Comparison of ENCODE assay signal across 1 cellular context in the genomic region with DNA sequence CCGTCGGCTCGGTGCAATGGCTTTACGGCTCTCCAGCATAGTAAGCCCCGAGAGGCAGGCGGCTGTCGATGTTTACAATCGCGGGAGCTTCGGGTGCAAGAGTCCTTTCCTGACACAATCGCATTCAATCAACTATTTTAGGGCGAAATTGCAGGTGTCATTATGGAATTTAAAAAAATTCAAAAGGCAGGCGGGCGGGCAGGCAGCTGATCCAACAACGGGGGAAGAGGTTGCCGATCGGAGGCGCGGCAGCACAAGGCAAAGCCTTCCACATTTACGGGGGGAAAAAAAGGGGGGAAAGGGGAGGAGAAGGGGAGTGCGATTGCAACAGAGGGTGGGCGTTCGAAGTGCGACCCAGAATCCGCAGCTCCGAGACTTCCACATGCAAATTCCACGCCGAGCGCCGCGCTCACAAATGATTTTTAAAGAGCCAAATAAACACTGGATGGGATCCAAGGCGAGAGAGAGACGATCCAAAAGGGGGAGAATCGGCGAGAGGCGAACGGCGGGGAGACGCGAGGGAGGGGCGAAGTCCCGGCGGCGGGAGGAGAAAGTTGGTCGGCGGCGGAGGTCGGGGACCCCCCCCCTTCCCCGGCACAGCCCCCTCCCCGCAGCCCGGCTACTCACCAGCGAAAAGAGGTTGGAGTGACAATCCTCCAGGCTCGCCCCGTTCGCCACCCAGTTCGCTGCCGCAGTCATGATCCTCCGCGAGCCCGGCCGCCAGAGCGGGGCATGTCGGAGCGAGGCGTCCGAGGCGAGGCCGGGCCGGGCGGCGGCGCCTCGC.
A peak's percentile ranks its signal among the peaks of the same experiment; 100 is the strongest.
TF ChIP-seq lines count a peak whose summit lies in the region.

No MANE protein-coding gene starts in this region.

TF ChIP-seq in HepG2, 621 proteins besides CTCF, POLR2A, EP300 and RAD21 (continued from another document and continues in another):
- TF ChIP-seq HOXA3 (CRISPR knock-in tag; IDR thresholded peaks at IDR 0.05) (no peak; the same call in none of the 2 replicates), ZNF7 (CRISPR knock-in tag; IDR thresholded peaks at IDR 0.05) (no peak), MAFG (CRISPR knock-in tag; IDR thresholded peaks at IDR 0.05) (no peak), IRF2 (CRISPR knock-in tag; IDR thresholded peaks at IDR 0.05) (0 out of 2 replicates have a peak, but pooled peaks have one; percentile 29), FOSL1 (CRISPR knock-in tag; IDR thresholded peaks at IDR 0.05; ENCODE audit: borderline replicate concordance) (no peak), ZFP90 (CRISPR knock-in tag; IDR thresholded peaks at IDR 0.05; ENCODE audit: borderline replicate concordance) (peak; percentile 57; the same call in 1 of the 2 replicates), ZKSCAN5 (CRISPR knock-in tag; IDR thresholded peaks at IDR 0.05) (no peak), KMT2B (CRISPR knock-in tag; IDR thresholded peaks at IDR 0.05) (peak; percentile 75; the same call in 1 of the 2 replicates), PRPF4 (IDR thresholded peaks at IDR 0.05; ENCODE audit: low read depth, low read length, poor library complexity, severe bottlenecking) (no peak), XBP1 (CRISPR knock-in tag; IDR thresholded peaks at IDR 0.05) (0 out of 2 replicates have a peak, but pooled peaks have one; percentile 37), NFKB2 (CRISPR knock-in tag; IDR thresholded peaks at IDR 0.05; ENCODE audit: borderline replicate concordance) (peak; percentile 52; the same call in 1 of the 2 replicates), ZNF12 (CRISPR knock-in tag; IDR thresholded peaks at IDR 0.05) (no peak), NKX3-1 (CRISPR knock-in tag; IDR thresholded peaks at IDR 0.05) (no peak), HNF4A (CRISPR knock-in tag; IDR thresholded peaks at IDR 0.05) (0 out of 2 replicates have a peak, but pooled peaks have one; percentile 2), ZNF431 (CRISPR knock-in tag; IDR thresholded peaks at IDR 0.05; ENCODE audit: borderline replicate concordance, low read depth) (no peak), ZBTB42 (CRISPR knock-in tag; IDR thresholded peaks at IDR 0.05) (no peak), XRCC5 (optimal IDR thresholded peaks at IDR 0.05; ENCODE audit: low read length) (no peak), BCL6 (CRISPR knock-in tag; IDR thresholded peaks at IDR 0.05) (peak; percentile 74; the same call in 1 of the 2 replicates), YEATS2 (CRISPR knock-in tag; IDR thresholded peaks at IDR 0.05; ENCODE audit: borderline replicate concordance) (no peak), NR3C1 (CRISPR knock-in tag; IDR thresholded peaks at IDR 0.05) (no peak), ZFP1 (CRISPR knock-in tag; IDR thresholded peaks at IDR 0.05) (no peak), MYNN (CRISPR knock-in tag; IDR thresholded peaks at IDR 0.05; ENCODE audit: low read depth) (no peak), IRX3 (CRISPR knock-in tag; IDR thresholded peaks at IDR 0.05; ENCODE audit: borderline replicate concordance, low read depth) (no peak), HMGA1 (CRISPR knock-in tag; conservative IDR thresholded peaks at IDR 0.05) (no peak), ZNF619 (CRISPR knock-in tag; IDR thresholded peaks at IDR 0.05) (no peak), DNMT3B (CRISPR knock-in tag; conservative IDR thresholded peaks at IDR 0.05) (no peak), ARNT2 (CRISPR knock-in tag; IDR thresholded peaks at IDR 0.05; ENCODE audit: low read depth) (no peak), TMF1 (CRISPR knock-in tag; IDR thresholded peaks at IDR 0.05; ENCODE audit: low read depth) (no peak), SSRP1 (CRISPR knock-in tag; IDR thresholded peaks at IDR 0.05) (no peak), SOX13 (IDR thresholded peaks at IDR 0.05) (no peak), SOX13 (CRISPR knock-in tag; conservative IDR thresholded peaks at IDR 0.05 in 1 of 2, IDR thresholded peaks at IDR 0.05 in 1 of 2) (no peak), ZFP41 (CRISPR knock-in tag; IDR thresholded peaks at IDR 0.05; ENCODE audit: borderline replicate concordance) (no peak), PHF5A (CRISPR knock-in tag; IDR thresholded peaks at IDR 0.05; ENCODE audit: low read depth, unreplicated experiment) (no peak), SMARCC2 (IDR thresholded peaks at IDR 0.05) (no peak), NBN (conservative IDR thresholded peaks at IDR 0.05) (no peak), ZNF3 (CRISPR knock-in tag; IDR thresholded peaks at IDR 0.05) (peak; percentile 75; the same call in 1 of the 2 replicates), ADNP (CRISPR knock-in tag; IDR thresholded peaks at IDR 0.05) (no peak), SMYD3 (CRISPR knock-in tag; IDR thresholded peaks at IDR 0.05) (no peak), CBX2 (IDR thresholded peaks at IDR 0.05; ENCODE audit: low read depth, low read length) (no peak), CBX2 (CRISPR knock-in tag; IDR thresholded peaks at IDR 0.05; ENCODE audit: low read depth) (no peak), ZNF317 (CRISPR knock-in tag; IDR thresholded peaks at IDR 0.05) (0 out of 2 replicates have a peak, but pooled peaks have one; percentile 37)
- TF ChIP-seq, protein P1, sequence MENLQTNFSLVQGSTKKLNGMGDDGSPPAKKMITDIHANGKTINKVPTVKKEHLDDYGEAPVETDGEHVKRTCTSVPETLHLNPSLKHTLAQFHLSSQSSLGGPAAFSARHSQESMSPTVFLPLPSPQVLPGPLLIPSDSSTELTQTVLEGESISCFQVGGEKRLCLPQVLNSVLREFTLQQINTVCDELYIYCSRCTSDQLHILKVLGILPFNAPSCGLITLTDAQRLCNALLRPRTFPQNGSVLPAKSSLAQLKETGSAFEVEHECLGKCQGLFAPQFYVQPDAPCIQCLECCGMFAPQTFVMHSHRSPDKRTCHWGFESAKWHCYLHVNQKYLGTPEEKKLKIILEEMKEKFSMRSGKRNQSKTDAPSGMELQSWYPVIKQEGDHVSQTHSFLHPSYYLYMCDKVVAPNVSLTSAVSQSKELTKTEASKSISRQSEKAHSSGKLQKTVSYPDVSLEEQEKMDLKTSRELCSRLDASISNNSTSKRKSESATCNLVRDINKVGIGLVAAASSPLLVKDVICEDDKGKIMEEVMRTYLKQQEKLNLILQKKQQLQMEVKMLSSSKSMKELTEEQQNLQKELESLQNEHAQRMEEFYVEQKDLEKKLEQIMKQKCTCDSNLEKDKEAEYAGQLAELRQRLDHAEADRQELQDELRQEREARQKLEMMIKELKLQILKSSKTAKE (CRISPR knock-in tag; IDR thresholded peaks at IDR 0.05; ENCODE audit: borderline replicate concordance), result no peak
- TF ChIP-seq, protein P2, sequence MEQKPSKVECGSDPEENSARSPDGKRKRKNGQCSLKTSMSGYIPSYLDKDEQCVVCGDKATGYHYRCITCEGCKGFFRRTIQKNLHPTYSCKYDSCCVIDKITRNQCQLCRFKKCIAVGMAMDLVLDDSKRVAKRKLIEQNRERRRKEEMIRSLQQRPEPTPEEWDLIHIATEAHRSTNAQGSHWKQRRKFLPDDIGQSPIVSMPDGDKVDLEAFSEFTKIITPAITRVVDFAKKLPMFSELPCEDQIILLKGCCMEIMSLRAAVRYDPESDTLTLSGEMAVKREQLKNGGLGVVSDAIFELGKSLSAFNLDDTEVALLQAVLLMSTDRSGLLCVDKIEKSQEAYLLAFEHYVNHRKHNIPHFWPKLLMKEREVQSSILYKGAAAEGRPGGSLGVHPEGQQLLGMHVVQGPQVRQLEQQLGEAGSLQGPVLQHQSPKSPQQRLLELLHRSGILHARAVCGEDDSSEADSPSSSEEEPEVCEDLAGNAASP (CRISPR knock-in tag; IDR thresholded peaks at IDR 0.05; ENCODE audit: borderline replicate concordance), result no peak
- TF ChIP-seq, protein P3, sequence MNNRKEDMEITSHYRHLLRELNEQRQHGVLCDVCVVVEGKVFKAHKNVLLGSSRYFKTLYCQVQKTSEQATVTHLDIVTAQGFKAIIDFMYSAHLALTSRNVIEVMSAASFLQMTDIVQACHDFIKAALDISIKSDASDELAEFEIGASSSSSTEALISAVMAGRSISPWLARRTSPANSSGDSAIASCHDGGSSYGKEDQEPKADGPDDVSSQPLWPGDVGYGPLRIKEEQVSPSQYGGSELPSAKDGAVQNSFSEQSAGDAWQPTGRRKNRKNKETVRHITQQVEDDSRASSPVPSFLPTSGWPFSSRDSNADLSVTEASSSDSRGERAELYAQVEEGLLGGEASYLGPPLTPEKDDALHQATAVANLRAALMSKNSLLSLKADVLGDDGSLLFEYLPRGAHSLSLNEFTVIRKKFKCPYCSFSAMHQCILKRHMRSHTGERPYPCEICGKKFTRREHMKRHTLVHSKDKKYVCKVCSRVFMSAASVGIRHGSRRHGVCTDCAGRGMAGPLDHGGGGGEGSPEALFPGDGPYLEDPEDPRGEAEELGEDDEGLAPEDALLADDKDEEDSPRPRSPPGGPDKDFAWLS (CRISPR knock-in tag; IDR thresholded peaks at IDR 0.05; ENCODE audit: borderline replicate concordance), result no peak
- TF ChIP-seq, protein P4, sequence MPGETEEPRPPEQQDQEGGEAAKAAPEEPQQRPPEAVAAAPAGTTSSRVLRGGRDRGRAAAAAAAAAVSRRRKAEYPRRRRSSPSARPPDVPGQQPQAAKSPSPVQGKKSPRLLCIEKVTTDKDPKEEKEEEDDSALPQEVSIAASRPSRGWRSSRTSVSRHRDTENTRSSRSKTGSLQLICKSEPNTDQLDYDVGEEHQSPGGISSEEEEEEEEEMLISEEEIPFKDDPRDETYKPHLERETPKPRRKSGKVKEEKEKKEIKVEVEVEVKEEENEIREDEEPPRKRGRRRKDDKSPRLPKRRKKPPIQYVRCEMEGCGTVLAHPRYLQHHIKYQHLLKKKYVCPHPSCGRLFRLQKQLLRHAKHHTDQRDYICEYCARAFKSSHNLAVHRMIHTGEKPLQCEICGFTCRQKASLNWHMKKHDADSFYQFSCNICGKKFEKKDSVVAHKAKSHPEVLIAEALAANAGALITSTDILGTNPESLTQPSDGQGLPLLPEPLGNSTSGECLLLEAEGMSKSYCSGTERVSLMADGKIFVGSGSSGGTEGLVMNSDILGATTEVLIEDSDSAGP (CRISPR knock-in tag; IDR thresholded peaks at IDR 0.05; ENCODE audit: borderline replicate concordance), result peak; percentile 37; the same call in 1 of the 2 replicates
- TF ChIP-seq, protein P5, sequence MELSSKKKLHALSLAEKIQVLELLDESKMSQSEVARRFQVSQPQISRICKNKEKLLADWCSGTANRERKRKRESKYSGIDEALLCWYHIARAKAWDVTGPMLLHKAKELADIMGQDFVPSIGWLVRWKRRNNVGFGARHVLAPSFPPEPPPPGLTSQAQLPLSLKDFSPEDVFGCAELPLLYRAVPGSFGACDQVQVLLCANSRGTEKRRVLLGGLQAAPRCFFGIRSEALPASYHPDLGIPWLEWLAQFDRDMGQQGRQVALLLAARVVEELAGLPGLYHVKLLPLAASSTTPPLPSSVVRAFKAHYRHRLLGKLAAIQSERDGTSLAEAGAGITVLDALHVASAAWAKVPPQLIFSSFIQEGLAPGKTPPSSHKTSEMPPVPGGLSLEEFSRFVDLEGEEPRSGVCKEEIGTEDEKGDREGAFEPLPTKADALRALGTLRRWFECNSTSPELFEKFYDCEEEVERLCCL (CRISPR knock-in tag; IDR thresholded peaks at IDR 0.05; ENCODE audit: borderline replicate concordance), result no peak
- TF ChIP-seq, protein P6, sequence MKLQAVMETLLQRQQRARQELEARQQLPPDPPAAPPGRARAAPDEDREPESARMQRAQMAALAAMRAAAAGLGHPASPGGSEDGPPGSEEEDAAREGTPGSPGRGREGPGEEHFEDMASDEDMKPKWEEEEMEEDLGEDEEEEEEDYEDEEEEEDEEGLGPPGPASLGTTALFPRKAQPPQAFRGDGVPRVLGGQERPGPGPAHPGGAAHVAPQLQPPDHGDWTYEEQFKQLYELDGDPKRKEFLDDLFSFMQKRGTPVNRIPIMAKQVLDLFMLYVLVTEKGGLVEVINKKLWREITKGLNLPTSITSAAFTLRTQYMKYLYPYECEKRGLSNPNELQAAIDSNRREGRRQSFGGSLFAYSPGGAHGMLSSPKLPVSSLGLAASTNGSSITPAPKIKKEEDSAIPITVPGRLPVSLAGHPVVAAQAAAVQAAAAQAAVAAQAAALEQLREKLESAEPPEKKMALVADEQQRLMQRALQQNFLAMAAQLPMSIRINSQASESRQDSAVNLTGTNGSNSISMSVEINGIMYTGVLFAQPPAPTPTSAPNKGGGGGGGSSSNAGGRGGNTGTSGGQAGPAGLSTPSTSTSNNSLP (IDR thresholded peaks at IDR 0.05; ENCODE audit: low read depth, low read length), result peak; percentile 63; the same call in 1 of the 2 replicates
- TF ChIP-seq, protein P7, sequence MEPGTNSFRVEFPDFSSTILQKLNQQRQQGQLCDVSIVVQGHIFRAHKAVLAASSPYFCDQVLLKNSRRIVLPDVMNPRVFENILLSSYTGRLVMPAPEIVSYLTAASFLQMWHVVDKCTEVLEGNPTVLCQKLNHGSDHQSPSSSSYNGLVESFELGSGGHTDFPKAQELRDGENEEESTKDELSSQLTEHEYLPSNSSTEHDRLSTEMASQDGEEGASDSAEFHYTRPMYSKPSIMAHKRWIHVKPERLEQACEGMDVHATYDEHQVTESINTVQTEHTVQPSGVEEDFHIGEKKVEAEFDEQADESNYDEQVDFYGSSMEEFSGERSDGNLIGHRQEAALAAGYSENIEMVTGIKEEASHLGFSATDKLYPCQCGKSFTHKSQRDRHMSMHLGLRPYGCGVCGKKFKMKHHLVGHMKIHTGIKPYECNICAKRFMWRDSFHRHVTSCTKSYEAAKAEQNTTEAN (CRISPR knock-in tag; conservative IDR thresholded peaks at IDR 0.05), result no peak
- TF ChIP-seq, protein P8, sequence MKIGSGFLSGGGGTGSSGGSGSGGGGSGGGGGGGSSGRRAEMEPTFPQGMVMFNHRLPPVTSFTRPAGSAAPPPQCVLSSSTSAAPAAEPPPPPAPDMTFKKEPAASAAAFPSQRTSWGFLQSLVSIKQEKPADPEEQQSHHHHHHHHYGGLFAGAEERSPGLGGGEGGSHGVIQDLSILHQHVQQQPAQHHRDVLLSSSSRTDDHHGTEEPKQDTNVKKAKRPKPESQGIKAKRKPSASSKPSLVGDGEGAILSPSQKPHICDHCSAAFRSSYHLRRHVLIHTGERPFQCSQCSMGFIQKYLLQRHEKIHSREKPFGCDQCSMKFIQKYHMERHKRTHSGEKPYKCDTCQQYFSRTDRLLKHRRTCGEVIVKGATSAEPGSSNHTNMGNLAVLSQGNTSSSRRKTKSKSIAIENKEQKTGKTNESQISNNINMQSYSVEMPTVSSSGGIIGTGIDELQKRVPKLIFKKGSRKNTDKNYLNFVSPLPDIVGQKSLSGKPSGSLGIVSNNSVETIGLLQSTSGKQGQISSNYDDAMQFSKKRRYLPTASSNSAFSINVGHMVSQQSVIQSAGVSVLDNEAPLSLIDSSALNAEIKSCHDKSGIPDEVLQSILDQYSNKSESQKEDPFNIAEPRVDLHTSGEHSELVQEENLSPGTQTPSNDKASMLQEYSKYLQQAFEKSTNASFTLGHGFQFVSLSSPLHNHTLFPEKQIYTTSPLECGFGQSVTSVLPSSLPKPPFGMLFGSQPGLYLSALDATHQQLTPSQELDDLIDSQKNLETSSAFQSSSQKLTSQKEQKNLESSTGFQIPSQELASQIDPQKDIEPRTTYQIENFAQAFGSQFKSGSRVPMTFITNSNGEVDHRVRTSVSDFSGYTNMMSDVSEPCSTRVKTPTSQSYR (CRISPR knock-in tag; IDR thresholded peaks at IDR 0.05; ENCODE audit: borderline replicate concordance), result no peak
